ENCODE assay signal across 8 cellular contexts in genomic region chr6:106325336-106326178, GRCh38. TPM values are rescaled to one million over a fixed set of nuclear protein-coding genes. Genes with fewer than 3 reads are reported as not detected.
A peak's percentile ranks its signal among the peaks of the same experiment; 100 is the strongest.
DNase-seq lines count a peak whose midpoint lies in the region; ATAC-seq and TF ChIP-seq lines count a peak whose summit lies in the region.

Gene ATG5 (minus strand): TSS chr6:106325760. CDS start chr6:106316208, 9,552 bp downstream.

- TF ChIP-seq CTCF in prostate gland (IDR thresholded peaks at IDR 0.05), result peak in 2 of 4 experiments; percentile 18 to 32

- H3K4me1 ChIP-seq in prostate gland (replicated peaks) (no peaks in the 10 kb centered on the region), urinary bladder (ENCODE audit: insufficient read depth) (no peaks in the 10 kb centered on the region)

- 1% methylated on average over 56 of the region's 56 CpGs for WGBS in prostate gland
- 1% methylated on average over 56 of the region's 56 CpGs for WGBS in urinary bladder

- H3K36me3 ChIP-seq in prostate gland (no peaks in the 10 kb centered on the region), urinary bladder (ENCODE audit: insufficient read depth) (no peaks in the 10 kb centered on the region)

- TF ChIP-seq POLR2A in prostate gland (IDR thresholded peaks at IDR 0.05), result peak; percentile 75

- H3K9me3 ChIP-seq in prostate gland, result no peaks in the 10 kb centered on the region

- DNase-seq in NCI-H187 treated with DMSO at 0.1 percent for 48 hours (lab: John Stamatoyannopoulos, UW) (peak; percentile 82), anterior cingulate cortex (lab: John Stamatoyannopoulos, UW) (peak; percentile 82 to 100 (median 98)), left ventricle myocardium superior (peak; percentile 100), prostate gland (ENCODE audit: low spot score) (peak; percentile 99)

- peak; percentile 89 for ATAC-seq in GM18499 (IDR thresholded peaks at IDR 0.05; ENCODE audit: insufficient read depth, unreplicated experiment)
- peak; percentile 96 for ATAC-seq in HG02943 (IDR thresholded peaks at IDR 0.05; ENCODE audit: low read depth, unreplicated experiment)
- peak; percentile 99 for ATAC-seq in left ventricle myocardium superior

- H3K27ac ChIP-seq in prostate gland (peak within 1 kb of the TSS; percentile 88 to 90), urinary bladder (ENCODE audit: low read depth) (peak within 1 kb of the TSS; percentile 71)

- no peaks in the 10 kb centered on the region for H3K27me3 ChIP-seq in prostate gland (replicated peaks; ENCODE audit: insufficient read depth)

- H3K4me3 ChIP-seq in prostate gland, result peak within 1 kb of the TSS; percentile 74 to 75
- peak within 1 kb of the TSS; percentile 62 for H3K4me3 ChIP-seq in urinary bladder (ENCODE audit: low read depth, low read length)

- intact Hi-C loops in T-helper 2 cell treated with Interferon-gamma antibody and Interleukin-4, amounts not matched to agents 100 ng/mL and 5 ng/mL, for 36 hours (cut with micrococcal nuclease), result loop anchor here (1.0 to 10.0 kb wide), 5 partner anchors 197 to 921 kb away; partner anchors contain the start of genes PREP, QRSL1 and RTN4IP1
- intact Hi-C loops in left ventricle myocardium superior (cut with micrococcal nuclease) (no loop called here), prostate gland (cut with DNase I) (no loop called here)

RNA-seq across cellular contexts. Expression of gene ATG5, which starts in this region (rescaled TPM):
- 32.9 and 35.8 TPM in 2 replicates for total RNA-seq in T-helper 2 cell treated with Interferon-gamma antibody and Interleukin-4, amounts not matched to agents 100 ng/mL and 5 ng/mL, for 36 hours
- total RNA-seq in left ventricle myocardium superior (16.6 TPM), prostate gland (10 to 100 TPM; 31.9 to 34.3 TPM), urinary bladder (88.8 TPM)
- polyA plus RNA-seq in urinary bladder, result 24.0 TPM

Comparison
In these comparisons a context has a peak if more than half of its experiments do, and no peak if none do; other contexts are left out.
1. Peak in every context shown above with its lines: DNase-seq, ATAC-seq, H3K4me3 ChIP-seq and H3K27ac ChIP-seq.